In genomic region chr1:42266253-42267135, GRCh38 we compare ENCODE assay signal across 14 cellular contexts.
DNase-seq lines count a peak whose midpoint lies in the region; ATAC-seq and TF ChIP-seq lines count a peak whose summit lies in the region.
"Had no signal": no experiment of that assay in that cellular context is flagged by ENCODE, and none has a peak within 500 bp of the region (broad histone marks: within the 10 kb centered on the region; RNA-seq: fewer than 3 reads in every experiment).

No MANE protein-coding gene starts in this region.

- 72 to 78% (median 74%) methylated on average over 4 of the region's 4 CpGs for WGBS in heart left ventricle, 4 donors

- H3K4me1 ChIP-seq in heart left ventricle (peaks cover 0 to 25% (median 19%) of the 10 kb centered on the region in 12 donors), RWPE2 (ENCODE audit: insufficient read depth, poor library complexity, severe bottlenecking) (peaks cover 7% of the 10 kb centered on the region), upper lobe of right lung (no peaks in the 10 kb centered on the region)

- peaks cover 0 to 25% (median 12%) of the 10 kb centered on the region in 9 donors for H3K36me3 ChIP-seq in heart left ventricle
- H3K36me3 ChIP-seq in RWPE2 (ENCODE audit: low read depth): peaks cover 15% of the 10 kb centered on the region
- H3K36me3 ChIP-seq in upper lobe of right lung: no peaks in the 10 kb centered on the region
- H3K36me3 ChIP-seq: vagina had no signal

- ATAC-seq in left ventricle myocardium superior (peak; percentile 14), heart left ventricle (no peak), RWPE2 (ENCODE audit: low read depth) (peak; percentile 80), upper lobe of right lung (peak; percentile 36), GM19395 (IDR thresholded peaks at IDR 0.05; ENCODE audit: unreplicated experiment) (no peak)

- no peaks in the 10 kb centered on the region for H3K9me3 ChIP-seq in heart left ventricle
- H3K9me3 ChIP-seq in RWPE2 (ENCODE audit: severe bottlenecking): no peaks in the 10 kb centered on the region
- H3K9me3 ChIP-seq in upper lobe of right lung: no peaks in the 10 kb centered on the region
- H3K9me3 ChIP-seq: vagina had no signal

- TF ChIP-seq POLR2A in heart left ventricle (IDR thresholded peaks at IDR 0.05) (no peak), erythroblast (IDR thresholded peaks at IDR 0.05; ENCODE audit: low read length) (no peak)

- intact Hi-C loops in left ventricle myocardium superior (cut with micrococcal nuclease): no loop called here
- intact Hi-C loops in heart left ventricle (cut with DNase I): no loop called here
- intact Hi-C loops in upper lobe of right lung (cut with DNase I): no loop called here

- peak in 2 of 12 donors; percentile 9 to 12 for TF ChIP-seq CTCF in heart left ventricle (IDR thresholded peaks at IDR 0.05)
- TF ChIP-seq CTCF in RWPE2 (IDR thresholded peaks at IDR 0.05; ENCODE audit: poor library complexity, severe bottlenecking): peak; percentile 5
- no peak for TF ChIP-seq CTCF in upper lobe of right lung (IDR thresholded peaks at IDR 0.05)

- no peak overlapping the region for H3K4me3 ChIP-seq in heart left ventricle
- no peak overlapping the region for H3K4me3 ChIP-seq in RWPE2 (ENCODE audit: severe bottlenecking)
- H3K4me3 ChIP-seq in upper lobe of right lung: no peak overlapping the region
- H3K4me3 ChIP-seq: dorsolateral prefrontal cortex, vagina had no signal

- DNase-seq in left ventricle myocardium superior: no peak
- no peak for DNase-seq in heart left ventricle
- DNase-seq in RWPE2 (ENCODE audit: low spot score): no peak
- DNase-seq in islet precursor cell: peak; percentile 53
- no peak for DNase-seq in upper lobe of right lung
- no peak for DNase-seq in glomerular visceral epithelial cell (ENCODE audit: extremely low spot score)
- DNase-seq in erythroblast (lab: John Stamatoyannopoulos, UW): no peak
- DNase-seq: activated CD8-positive, alpha-beta memory T cell treated with anti-CD3 and anti-CD28 coated beads for 24 hours; activated naive CD8-positive, alpha-beta T cell treated with anti-CD3 and anti-CD28 coated beads, Interleukin-2, amount 10 ng/mL, durations not matched to agents 7 days and 5 days; dorsolateral prefrontal cortex; glutamatergic neuron; NCI-H1105 treated with DMSO at 0.1 percent for 48 hours had no signal

- H3K27me3 ChIP-seq in heart left ventricle (no peaks in the 10 kb centered on the region), RWPE2 (ENCODE audit: insufficient read depth, poor library complexity, severe bottlenecking) (no peaks in the 10 kb centered on the region), upper lobe of right lung (no peaks in the 10 kb centered on the region)
- H3K27me3 ChIP-seq: dorsolateral prefrontal cortex, vagina had no signal

- H3K27ac ChIP-seq in heart left ventricle (no peak overlapping the region), RWPE2 (ENCODE audit: poor library complexity, severe bottlenecking) (peak overlapping the region; percentile 10), upper lobe of right lung (no peak overlapping the region)
- H3K27ac ChIP-seq: dorsolateral prefrontal cortex, vagina had no signal

Comparison
In these comparisons a context has a peak if more than half of its experiments do, and no peak if none do; other contexts are left out.
1. ATAC-seq: peak in left ventricle myocardium superior (single experiment), RWPE2 (single experiment) and upper lobe of right lung (single experiment); none in heart left ventricle (0 of 4) and GM19395 (single experiment).